29 cellular contexts compared by ENCODE assay signal in genomic region chr6:26068036-26068435, GRCh38.
"Had no signal": no experiment of that assay in that cellular context is flagged by ENCODE, and none has a peak within 500 bp of the region (broad histone marks: within the 10 kb centered on the region; RNA-seq: fewer than 3 reads in every experiment).

No MANE protein-coding gene starts in this region.

- H3K4me1 Mint-ChIP-seq: central memory CD8-positive, alpha-beta T cell had no signal

- H3K27me3 Mint-ChIP-seq: activated naive CD8-positive, alpha-beta T cell treated with anti-CD3 and anti-CD28 coated beads, Interleukin-2, amount 50 U/mL, for 24 hours; central memory CD8-positive, alpha-beta T cell had no signal

- H3K36me3 Mint-ChIP-seq: natural killer cell treated with Interleukin-12 subunit alpha and Interleukin-12 subunit beta and Interleukin-15 and Interleukin-18, amount 100 ng/mL, for 72 hours had no signal

- H3K9me3 ChIP-seq: breast epithelium, esophagus muscularis mucosa, heart left ventricle, left ventricle myocardium inferior, mucosa of descending colon, right lobe of liver, thoracic aorta, upper lobe of left lung, vagina had no signal

- H3K9me3 Mint-ChIP-seq: activated naive CD8-positive, alpha-beta T cell treated with anti-CD3 and anti-CD28 coated beads, Interleukin-2, amount 50 U/mL, for 24 hours; activated T-helper 1 cell treated with anti-CD3 and anti-CD28 coated beads, Interleukin-12 subunit alpha, Interleukin-12 subunit beta, Interleukin-2, Interleukin-4 antibody, amounts not matched to agents 30 ng/mL and 10 ng/mL and 1 ng/mL, durations not matched to agents 14 hours and 24 hours and 36 hours; central memory CD8-positive, alpha-beta T cell; dendritic cell treated with granulocyte-macrophage colony-stimulating factor and Interleukin-4, amounts not matched to agents 40 ng/mL and 50 ng/mL, for 4 days; natural killer cell treated with Interleukin-12 subunit alpha and Interleukin-12 subunit beta and Interleukin-15 and Interleukin-18, amount 100 ng/mL, for 72 hours; T-helper 2 cell treated with Interferon-gamma antibody and Interleukin-4, amounts not matched to agents 5 μg/mL and 100 μg/mL, for 36 hours had no signal

- ATAC-seq: activated naive CD8-positive, alpha-beta T cell treated with anti-CD3 and anti-CD28 coated beads, Interleukin-2, amount 50 U/mL, for 24 hours; foreskin keratinocyte; heart left ventricle; mucosa of descending colon; natural killer cell treated with Interleukin-12 subunit alpha and Interleukin-12 subunit beta and Interleukin-15 and Interleukin-18, amount 100 ng/mL, for 72 hours; right lobe of liver; stimulated activated naive CD8-positive, alpha-beta T cell treated with anti-CD3 and anti-CD28 coated beads, Interleukin-15, Interleukin-2, amounts not matched to agents 100 U/mL and 50 U/mL, for 24 hours had no signal

- H3K27me3 ChIP-seq: breast epithelium, esophagus muscularis mucosa, foreskin keratinocyte, heart left ventricle, right lobe of liver, upper lobe of left lung, vagina had no signal

- FAIRE-seq: islet of Langerhans had no signal

- H3K4me1 ChIP-seq: breast epithelium, foreskin keratinocyte, vagina had no signal

- H3K4me3 Mint-ChIP-seq: activated naive CD8-positive, alpha-beta T cell treated with anti-CD3 and anti-CD28 coated beads, Interleukin-2, amount 50 U/mL, for 24 hours; activated T-helper 1 cell treated with anti-CD3 and anti-CD28 coated beads, Interleukin-12 subunit alpha, Interleukin-12 subunit beta, Interleukin-2, Interleukin-4 antibody, amounts not matched to agents 30 ng/mL and 10 ng/mL and 1 ng/mL, durations not matched to agents 14 hours and 24 hours and 36 hours; central memory CD8-positive, alpha-beta T cell; dendritic cell treated with granulocyte-macrophage colony-stimulating factor and Interleukin-4, amounts not matched to agents 40 ng/mL and 50 ng/mL, for 4 days; natural killer cell treated with Interleukin-12 subunit alpha and Interleukin-12 subunit beta and Interleukin-15 and Interleukin-18, amount 100 ng/mL, for 72 hours; T-helper 2 cell treated with Interferon-gamma antibody and Interleukin-4, amounts not matched to agents 5 μg/mL and 100 μg/mL, for 36 hours had no signal

- H3K27ac ChIP-seq: breast epithelium, esophagus muscularis mucosa, foreskin keratinocyte, heart left ventricle, left ventricle myocardium inferior, right lobe of liver, thoracic aorta, upper lobe of left lung, vagina had no signal

- H3K4me3 ChIP-seq: breast epithelium, esophagus muscularis mucosa, heart left ventricle, left ventricle myocardium inferior, lung, mucosa of descending colon, right lobe of liver, thoracic aorta, upper lobe of left lung, vagina had no signal

- H3K36me3 ChIP-seq: breast epithelium, esophagus muscularis mucosa, heart left ventricle, left ventricle myocardium inferior, right lobe of liver, thoracic aorta, upper lobe of left lung, vagina had no signal

- DNase-seq: activated CD4-positive, alpha-beta T cell treated with anti-CD3 and anti-CD28 coated beads for 4 hours; activated CD4-positive, alpha-beta T cell treated with anti-CD3 and anti-CD28 coated beads, Interleukin-2, amount 50 U/mL, for 48 hours; activated CD8-positive, alpha-beta memory T cell treated with anti-CD3 and anti-CD28 coated beads for 24 hours; activated gamma-delta T cell; activated naive CD4-positive, alpha-beta T cell treated with anti-CD3 and anti-CD28 coated beads, Interleukin-2, amount 50 U/mL, for 16 hours; activated naive CD8-positive, alpha-beta T cell treated with anti-CD3 and anti-CD28 coated beads, Interleukin-2, amount 50 U/mL, for 24 hours; amygdala; foreskin keratinocyte; heart left ventricle; left ventricle myocardium inferior; mesendoderm; mucosa of descending colon; right lobe of liver; stimulated activated CD4-positive, alpha-beta T cell treated with anti-CD3 and anti-CD28 coated beads, Interleukin-12 subunit alpha, Interleukin-12 subunit beta, amount 100 ng/mL, for 4 hours; stimulated activated CD4-positive, alpha-beta T cell treated with anti-CD3 and anti-CD28 coated beads, Interleukin-4, amount 100 ng/mL, for 1 hour; stimulated activated naive CD8-positive, alpha-beta T cell treated with anti-CD3 and anti-CD28 coated beads, Interleukin-15, Interleukin-2, amounts not matched to agents 100 U/mL and 50 U/mL, for 24 hours; T-helper 1 cell; upper lobe of left lung had no signal

- H3K27ac Mint-ChIP-seq: activated naive CD8-positive, alpha-beta T cell treated with anti-CD3 and anti-CD28 coated beads, Interleukin-2, amount 50 U/mL, for 24 hours; activated T-helper 1 cell treated with anti-CD3 and anti-CD28 coated beads, Interleukin-12 subunit alpha, Interleukin-12 subunit beta, Interleukin-2, Interleukin-4 antibody, amounts not matched to agents 30 ng/mL and 10 ng/mL and 1 ng/mL, durations not matched to agents 14 hours and 24 hours and 36 hours; dendritic cell treated with granulocyte-macrophage colony-stimulating factor and Interleukin-4, amounts not matched to agents 40 ng/mL and 50 ng/mL, for 4 days; natural killer cell treated with Interleukin-12 subunit alpha and Interleukin-12 subunit beta and Interleukin-15 and Interleukin-18, amount 100 ng/mL, for 72 hours; T-helper 2 cell treated with Interferon-gamma antibody and Interleukin-4, amounts not matched to agents 5 μg/mL and 100 μg/mL, for 36 hours had no signal
